ENCODE assay signal across 8 cellular contexts in the genomic region with DNA sequence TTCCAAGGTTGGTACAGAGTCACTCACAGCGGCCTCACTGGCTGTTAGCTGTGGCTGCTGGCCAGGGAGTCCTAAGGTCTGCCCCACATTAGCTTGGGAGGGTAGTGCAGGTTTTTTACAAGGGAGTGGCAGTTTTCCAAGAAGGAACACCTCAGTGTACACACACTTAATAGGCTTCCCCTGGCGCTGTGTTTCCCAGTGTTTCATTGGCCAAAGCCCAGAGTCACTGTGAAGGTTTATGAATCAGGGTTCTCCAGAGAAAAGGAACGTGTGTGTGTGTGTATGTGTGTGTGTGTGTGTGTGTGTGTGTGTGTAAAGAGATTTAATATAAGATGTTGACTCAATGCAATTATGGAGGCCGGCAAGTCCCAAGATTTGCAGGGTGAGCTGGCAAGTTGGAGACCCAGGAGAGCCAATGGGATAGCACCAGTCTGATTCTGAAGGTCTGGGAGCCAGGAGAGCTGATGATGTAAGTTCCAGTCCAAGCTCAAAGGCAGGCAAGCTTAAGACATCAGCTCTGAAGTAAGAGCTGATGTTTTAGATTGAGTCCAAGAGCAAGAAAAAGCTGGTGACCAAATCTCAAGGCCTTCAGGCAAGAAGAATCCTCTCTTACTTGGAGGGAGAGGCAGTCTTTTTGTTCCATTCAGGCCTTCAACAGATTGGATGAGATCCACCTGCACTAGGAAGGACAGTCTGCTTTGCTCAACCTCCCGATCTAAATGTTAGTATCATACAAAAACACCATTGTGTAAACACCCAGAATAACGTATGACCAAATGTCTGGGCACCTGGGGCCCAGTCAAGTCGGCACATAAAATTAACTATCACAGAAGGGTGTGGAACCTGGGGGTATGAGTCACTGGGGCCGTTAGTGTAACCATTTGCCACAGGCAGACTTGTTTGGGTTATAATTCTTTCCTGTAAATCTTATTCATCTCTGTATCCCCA.
DNase-seq lines count a peak whose midpoint lies in the region; ATAC-seq and TF ChIP-seq lines count a peak whose summit lies in the region.

No MANE protein-coding gene starts in this region.

- H3K9me3 Mint-ChIP-seq in activated CD4-positive, alpha-beta memory T cell treated with anti-CD3 and anti-CD28 coated beads, Interleukin-2, amount 10 ng/mL, durations not matched to agents 7 days and 5 days, result no peaks in the 10 kb centered on the region

- no peak for DNase-seq in activated CD4-positive, CD25-positive, alpha-beta regulatory T cell treated with anti-CD3 and anti-CD28 coated beads, Interleukin-2, amount 50 U/mL, for 72 hours
- DNase-seq in activated CD4-positive, alpha-beta memory T cell treated with anti-CD3 and anti-CD28 coated beads, Interleukin-2, amount 10 ng/mL, durations not matched to agents 7 days and 5 days, result peak; percentile 68
- DNase-seq in fibroblast of the conjunctiva (ENCODE audit: low read depth), result peak; percentile 73
- peak; percentile 17 to 18 (median 18) for DNase-seq in stimulated activated CD4-positive, alpha-beta T cell treated with anti-CD3 and anti-CD28 coated beads, TNF-alpha, amount 100 ng/mL, for 1 hour (ENCODE audit: low read depth in 3 of 3, low spot score in 1 of 3)
- DNase-seq in D341Med (ENCODE audit: low spot score), result no peak

- CTCF ChIA-PET in activated CD4-positive, alpha-beta memory T cell treated with anti-CD3 and anti-CD28 coated beads, Interleukin-2, amount 10 ng/mL, durations not matched to agents 7 days and 5 days (lab: Charles Lee), result interaction anchor here (1.0 kb wide), 2 partner anchors 15 to 56 kb away, joined by 3 to 4 read pairs; no protein-coding TSS in a partner anchor

- peaks cover 76% of the 10 kb centered on the region for H3K4me1 Mint-ChIP-seq in activated CD4-positive, alpha-beta memory T cell treated with anti-CD3 and anti-CD28 coated beads, Interleukin-2, amount 10 ng/mL, durations not matched to agents 7 days and 5 days

- H3K36me3 Mint-ChIP-seq in activated CD4-positive, alpha-beta memory T cell treated with anti-CD3 and anti-CD28 coated beads, Interleukin-2, amount 10 ng/mL, durations not matched to agents 7 days and 5 days (ENCODE audit: low read depth), result peaks cover 34% of the 10 kb centered on the region

- POLR2A ChIA-PET in activated CD4-positive, alpha-beta memory T cell treated with anti-CD3 and anti-CD28 coated beads, Interleukin-2, amount 10 ng/mL, durations not matched to agents 7 days and 5 days (lab: Charles Lee), result interaction anchor here (1.6 kb wide), 1 partner anchor 33 kb away, joined by 7 read pairs; no protein-coding TSS in a partner anchor

- TF ChIP-seq POLR2A in GM18505 (IDR thresholded peaks at IDR 0.05; ENCODE audit: borderline replicate concordance, extremely low read depth, insufficient read depth, insufficient read length), result no peak

- peak overlapping the region; percentile 68 for H3K4me3 Mint-ChIP-seq in activated CD4-positive, alpha-beta memory T cell treated with anti-CD3 and anti-CD28 coated beads, Interleukin-2, amount 10 ng/mL, durations not matched to agents 7 days and 5 days

- peak overlapping the region; percentile 93 for H3K27ac Mint-ChIP-seq in activated CD4-positive, alpha-beta memory T cell treated with anti-CD3 and anti-CD28 coated beads, Interleukin-2, amount 10 ng/mL, durations not matched to agents 7 days and 5 days

- no peaks in the 10 kb centered on the region for H3K27me3 Mint-ChIP-seq in activated CD4-positive, alpha-beta memory T cell treated with anti-CD3 and anti-CD28 coated beads, Interleukin-2, amount 10 ng/mL, durations not matched to agents 7 days and 5 days

- ATAC-seq in activated CD4-positive, CD25-positive, alpha-beta regulatory T cell treated with anti-CD3 and anti-CD28 coated beads, Interleukin-2, amount 50 U/mL, for 24 hours, result peak; percentile 83 to 84
- ATAC-seq in GM19035 (IDR thresholded peaks at IDR 0.05; ENCODE audit: unreplicated experiment) (no peak), GM18505 (IDR thresholded peaks at IDR 0.05; ENCODE audit: unreplicated experiment) (no peak)

Comparison
In these comparisons a context has a peak if more than half of its experiments do, and no peak if none do; other contexts are left out.
1. ATAC-seq: peak in activated CD4-positive, CD25-positive, alpha-beta regulatory T cell treated with anti-CD3 and anti-CD28 coated beads, Interleukin-2, amount 50 U/mL, for 24 hours (2 of 2); none in GM19035 (single experiment) and GM18505 (single experiment).
2. DNase-seq: peak in activated CD4-positive, alpha-beta memory T cell treated with anti-CD3 and anti-CD28 coated beads, Interleukin-2, amount 10 ng/mL, durations not matched to agents 7 days and 5 days (single experiment), fibroblast of the conjunctiva (single experiment) and stimulated activated CD4-positive, alpha-beta T cell treated with anti-CD3 and anti-CD28 coated beads, TNF-alpha, amount 100 ng/mL, for 1 hour (3 of 3); none in activated CD4-positive, CD25-positive, alpha-beta regulatory T cell treated with anti-CD3 and anti-CD28 coated beads, Interleukin-2, amount 50 U/mL, for 72 hours (single experiment) and D341Med (single experiment).